Comparison of ENCODE assay signal across 8 cellular contexts in the genomic region with DNA sequence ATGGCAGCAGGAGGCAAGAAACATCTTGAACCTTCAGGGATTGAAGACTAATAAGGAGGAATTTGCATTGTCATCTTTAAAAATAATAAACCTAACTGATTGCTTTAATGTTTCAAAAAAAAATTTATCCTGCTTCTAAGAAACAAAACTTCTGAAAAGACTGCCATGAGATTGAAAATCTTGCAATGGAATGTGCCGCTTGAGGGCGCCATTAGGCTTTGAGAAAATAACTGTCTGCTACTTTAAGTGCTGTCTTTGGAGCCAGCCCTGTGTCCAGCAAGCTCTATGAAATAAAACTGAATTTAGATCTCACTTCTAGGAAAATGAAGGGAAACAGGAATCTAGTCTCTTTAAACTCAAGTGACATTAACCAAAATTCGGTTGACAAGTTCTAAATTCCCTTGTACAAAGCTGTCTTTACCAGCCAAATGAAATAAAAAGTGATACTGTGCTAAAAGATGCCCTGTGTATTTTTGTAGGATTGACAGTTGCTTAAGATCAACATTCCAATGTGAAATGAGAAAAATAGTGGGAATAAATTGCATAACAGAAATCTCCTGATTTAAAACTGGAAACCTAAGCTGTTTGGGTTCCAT.
DNase-seq lines count a peak whose midpoint lies in the region; ATAC-seq, FAIRE-seq and TF ChIP-seq lines count a peak whose summit lies in the region.

No MANE protein-coding gene starts in this region.

- H3K27ac ChIP-seq in endothelial cell of umbilical vein (ENCODE audit: insufficient read depth, low read depth, low read length): no peak overlapping the region

- ATAC-seq in natural killer cell (peak in 2 of 3 donors; percentile 46 to 63), GM21367 (IDR thresholded peaks at IDR 0.05; ENCODE audit: unreplicated experiment) (no peak)

- no peaks in the 10 kb centered on the region for H3K9me3 ChIP-seq in endothelial cell of umbilical vein (replicated peaks; ENCODE audit: control insufficient read depth, insufficient read depth, low read length)

- DNase-seq in SKM-1 treated with dmso at 0.1 percent for 144 hours (lab: John Stamatoyannopoulos, UW; ENCODE audit: unreplicated experiment): peak; percentile 32
- DNase-seq in SKM-1 (lab: John Stamatoyannopoulos, UW; ENCODE audit: unreplicated experiment): no peak
- DNase-seq in NCI-H69 (lab: John Stamatoyannopoulos, UW): peak; percentile 60
- peak; percentile 30 to 35 for DNase-seq in activated CD8-positive, alpha-beta memory T cell treated with anti-CD3 and anti-CD28 coated beads for 4 hours (ENCODE audit: low read depth in 2 of 2)
- peak; percentile 91 for DNase-seq in endothelial cell of umbilical vein (ENCODE audit: low read depth, low spot score)
- DNase-seq in natural killer cell: peak; percentile 64
- peak; percentile 85 for DNase-seq in superior temporal gyrus (ENCODE audit: extremely low spot score)

- peaks cover 5 to 9% of the 10 kb centered on the region in 2 donors for H3K4me1 Mint-ChIP-seq in natural killer cell

- H3K36me3 Mint-ChIP-seq in natural killer cell: no peaks in the 10 kb centered on the region

- H3K9me1 ChIP-seq in endothelial cell of umbilical vein (replicated peaks; ENCODE audit: control insufficient read depth, extremely low read depth, insufficient read depth, low read length): no peaks in the 10 kb centered on the region

- H3K9ac ChIP-seq in endothelial cell of umbilical vein (replicated peaks; ENCODE audit: extremely low read depth, insufficient read depth, low read length): peak overlapping the region; percentile 34

- H3K4me3 ChIP-seq in endothelial cell of umbilical vein (replicated peaks in 1 of 3; ENCODE audit: insufficient read depth in 1 of 3, low read depth in 1 of 3, low read length in 3 of 3): peak overlapping the region in 1 of 3 experiments; percentile 7

- dilution Hi-C loops in endothelial cell of umbilical vein (cut with MboI; ENCODE audit: extremely low pct_ligation_motif_present, low sequenced_read_pairs): no loop called here

- no TSS peak for BruUV-seq in endothelial cell of umbilical vein (replicated peaks; lab: Mats Ljungman, UMichigan)

- CTCF ChIA-PET in endothelial cell of umbilical vein (lab: Charles Lee): interaction anchor here (0.6 to 11.4 kb wide), 40 partner anchors 9 to 662 kb away, joined by 3 to 480 read pairs (median 4); a partner anchor contains a TSS

- peak; percentile 91 for FAIRE-seq in endothelial cell of umbilical vein (lab: Jason Lieb, UNC)

- no peaks in the 10 kb centered on the region for H3K27me3 ChIP-seq in endothelial cell of umbilical vein (ENCODE audit: control insufficient read depth in 2 of 2, insufficient read depth in 2 of 2, low read length in 2 of 2)

- H3K4me2 ChIP-seq in endothelial cell of umbilical vein (ENCODE audit: insufficient read depth, low read length): peak overlapping the region; percentile 71

- POLR2A ChIA-PET in endothelial cell of umbilical vein (lab: Charles Lee): interaction anchor here (0.8 to 1.4 kb wide), 2 partner anchors 38 to 254 kb away, joined by 3 to 8 read pairs; a partner anchor contains a TSS

- H3K27me3 Mint-ChIP-seq in natural killer cell (ENCODE audit: low read depth in 2 of 2): peaks cover 3 to 6% of the 10 kb centered on the region in 2 donors

- peak; percentile 59 to 63 for TF ChIP-seq CTCF in endothelial cell of umbilical vein (IDR thresholded peaks at IDR 0.05; ENCODE audit: extremely low read depth in 1 of 2, insufficient read depth in 1 of 2, low read depth in 1 of 2, low read length in 2 of 2)
- peak; percentile 92 for TF ChIP-seq CTCF in natural killer cell (IDR thresholded peaks at IDR 0.05)

- no peak overlapping the region for H3K27ac Mint-ChIP-seq in natural killer cell

- no peak for TF ChIP-seq POLR2A in endothelial cell of umbilical vein (IDR thresholded peaks at IDR 0.05; ENCODE audit: low read depth, low read length)

- intact Hi-C loops in endothelial cell of umbilical vein (cut with micrococcal nuclease) (loop anchor here (1.0 to 2.0 kb wide), 7 partner anchors 36 to 401 kb away; a partner anchor contains a TSS), natural killer cell (cut with micrococcal nuclease) (loop anchor here (1.0 kb wide), 3 partner anchors 38 to 253 kb away; no protein-coding TSS in a partner anchor)

- H3K9me3 Mint-ChIP-seq in natural killer cell: no peaks in the 10 kb centered on the region

- H3K79me2 ChIP-seq in endothelial cell of umbilical vein (ENCODE audit: control insufficient read depth, insufficient read depth, low read length): no peaks in the 10 kb centered on the region

- H3K4me1 ChIP-seq in endothelial cell of umbilical vein (ENCODE audit: control insufficient read depth, extremely low read depth, insufficient read depth, low read length): peaks cover 39% of the 10 kb centered on the region

- H3K4me3 Mint-ChIP-seq in natural killer cell: no peak overlapping the region

- H4K20me1 ChIP-seq in endothelial cell of umbilical vein (replicated peaks; ENCODE audit: control insufficient read depth, extremely low read depth, insufficient read depth, low read length): no peaks in the 10 kb centered on the region

- no peak overlapping the region for H2AFZ ChIP-seq in endothelial cell of umbilical vein (ENCODE audit: low read depth, low read length)

- no peaks in the 10 kb centered on the region for H3K36me3 ChIP-seq in endothelial cell of umbilical vein (ENCODE audit: control insufficient read depth in 2 of 2, extremely low read depth in 1 of 2, insufficient read depth in 2 of 2, low read length in 2 of 2)

TF ChIP-seq in endothelial cell of umbilical vein, 7 proteins besides CTCF, POLR2A, EP300 and RAD21:
- TF ChIP-seq EZH2 (IDR thresholded peaks at IDR 0.05; ENCODE audit: borderline replicate concordance, low read depth, low read length, severe bottlenecking) (no peak), GATA2 (IDR thresholded peaks at IDR 0.05; ENCODE audit: insufficient read depth, insufficient read length, low read depth, low read length) (no peak), JUN (IDR thresholded peaks at IDR 0.05; ENCODE audit: borderline replicate concordance, insufficient read depth, insufficient read length, low read depth) (no peak), POLR2AphosphoS5 (IDR thresholded peaks at IDR 0.05; ENCODE audit: insufficient read depth, low read depth, low read length) (no peak), FOS (IDR thresholded peaks at IDR 0.05; ENCODE audit: borderline replicate concordance, insufficient read depth, low read length) (no peak)
